ENCODE assay signal across 9 cellular contexts in the genomic region with DNA sequence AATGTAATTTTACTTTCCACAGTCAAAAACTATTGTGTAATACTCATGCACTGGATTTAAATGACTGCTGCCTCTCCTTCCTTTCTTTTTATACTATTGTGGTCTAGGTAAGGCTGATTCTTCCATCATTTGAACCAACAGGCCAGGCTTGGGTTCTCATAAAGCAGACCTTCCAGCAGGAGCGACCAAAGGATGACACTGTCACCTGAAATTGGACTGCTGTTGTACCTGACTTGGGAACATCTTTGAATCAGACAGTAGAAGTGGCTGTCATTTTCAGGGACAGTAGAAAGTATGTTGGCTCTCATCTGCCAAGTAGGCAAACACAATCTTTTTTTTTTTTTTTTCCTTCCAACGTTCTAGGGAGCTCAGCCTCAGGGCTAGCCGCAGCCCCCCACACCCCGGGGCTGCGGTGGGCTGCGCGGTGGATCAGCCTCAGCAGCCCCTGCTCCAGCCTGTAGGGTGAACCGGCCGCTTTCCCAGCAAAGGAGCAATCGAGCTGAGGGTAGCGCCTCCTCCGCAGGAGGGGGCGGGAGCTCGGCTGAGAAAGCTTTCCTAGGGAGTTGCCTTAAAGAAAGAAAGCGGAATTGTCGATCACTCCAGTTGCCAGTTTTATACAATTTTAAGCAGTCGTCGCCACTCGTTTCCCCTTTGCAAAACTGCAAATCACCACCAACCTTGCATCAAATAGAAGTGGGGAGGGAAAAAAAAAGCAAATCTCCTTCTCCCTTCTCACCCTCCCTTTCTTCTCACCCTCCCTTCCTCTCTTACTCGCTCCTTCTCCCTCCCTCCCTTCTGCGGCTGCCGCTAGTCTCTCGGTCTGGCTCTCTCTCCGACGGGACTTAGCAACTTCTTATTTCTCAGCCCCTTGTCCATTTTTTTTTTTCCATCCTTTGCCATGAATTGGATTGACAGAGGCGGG. TPM values are rescaled to one million over a fixed set of nuclear protein-coding genes. Genes with fewer than 3 reads are reported as not detected.
DNase-seq lines count a peak whose midpoint lies in the region; ATAC-seq and TF ChIP-seq lines count a peak whose summit lies in the region.
"Had no signal": no experiment of that assay in that cellular context is flagged by ENCODE, and none has a peak within 500 bp of the region (broad histone marks: within the 10 kb centered on the region; RNA-seq: fewer than 3 reads in every experiment).

A gene (plus strand): TSS at position 807 of the 922 bp plus-strand sequence. CDS start 748 bp downstream, outside the sequence.

- peak in 8 of 56 donors; percentile 6 to 21 (median 18) for TF ChIP-seq CTCF in dorsolateral prefrontal cortex (IDR thresholded peaks at IDR 0.05 in 54 of 56, conservative IDR thresholded peaks at IDR 0.05 in 2 of 56; ENCODE audit: low read depth in 1 of 56, partially characterized antibody in 56 of 56)

- peak within 1 kb of the TSS in 1 of 2 donors; percentile 57 for H3K27ac Mint-ChIP-seq in activated naive CD4-positive, alpha-beta T cell treated with anti-CD3 and anti-CD28 coated beads, Interleukin-2, amount 50 U/mL, for 72 hours

- peaks cover 0 to 35% (median 10%) of the 10 kb centered on the region in 45 donors for H3K27me3 ChIP-seq in dorsolateral prefrontal cortex
- H3K27me3 ChIP-seq: BLaER1 treated with 17β-estradiol and CSF1 and Interleukin-3, amounts not matched to agents 10 nM and 100 nM had no signal

- peak; percentile 53 for ATAC-seq in left colon
- no peak for ATAC-seq in activated naive CD4-positive, alpha-beta T cell treated with anti-CD3 and anti-CD28 coated beads, Interleukin-2, amount 50 U/mL, for 72 hours
- ATAC-seq in HG02885 (IDR thresholded peaks at IDR 0.05; ENCODE audit: poor library complexity, unreplicated experiment): no peak

- peaks cover 0 to 6% of the 10 kb centered on the region in 2 donors for H3K36me3 Mint-ChIP-seq in activated naive CD4-positive, alpha-beta T cell treated with anti-CD3 and anti-CD28 coated beads, Interleukin-2, amount 50 U/mL, for 72 hours

- intact Hi-C loops in dorsolateral prefrontal cortex (cut with DNase I) (no loop called here), left colon (cut with DNase I, micrococcal nuclease) (no loop called here)

- H3K4me3 ChIP-seq in dorsolateral prefrontal cortex: peak within 1 kb of the TSS; percentile 44 to 80 (median 64)
- H3K4me3 ChIP-seq: BLaER1 treated with 17β-estradiol and CSF1 and Interleukin-3, amounts not matched to agents 10 nM and 100 nM had no signal

- H3K9me3 Mint-ChIP-seq in activated naive CD4-positive, alpha-beta T cell treated with anti-CD3 and anti-CD28 coated beads, Interleukin-2, amount 50 U/mL, for 72 hours: peaks cover 0 to 3% of the 10 kb centered on the region in 2 donors

- peak within 1 kb of the TSS in 54 of 59 donors; percentile 3 to 86 (median 70) for H3K27ac ChIP-seq in dorsolateral prefrontal cortex
- H3K27ac ChIP-seq: BLaER1 treated with 17β-estradiol and CSF1 and Interleukin-3, amounts not matched to agents 10 nM and 100 nM had no signal

- DNase-seq in NCI-H187 (lab: John Stamatoyannopoulos, UW) (peak; percentile 4 to 32), NCI-H187 treated with DMSO at 0.1 percent for 48 hours (lab: John Stamatoyannopoulos, UW) (no peak), dorsolateral prefrontal cortex (peak in 7 of 10 donors; percentile 13 to 62 (median 56)), left colon (peak; percentile 72 to 78), smooth muscle cell of the brain vasculature (ENCODE audit: low read depth, low spot score) (peak; percentile 76)
- DNase-seq in activated naive CD4-positive, alpha-beta T cell treated with anti-CD3 and anti-CD28 coated beads, Interleukin-2, amount 50 U/mL, for 72 hours (ENCODE audit: low spot score in 2 of 2): no peak

TF ChIP-seq in PFSK-1, 5 proteins besides CTCF, POLR2A, EP300 and RAD21:
- TF ChIP-seq, protein P1, sequence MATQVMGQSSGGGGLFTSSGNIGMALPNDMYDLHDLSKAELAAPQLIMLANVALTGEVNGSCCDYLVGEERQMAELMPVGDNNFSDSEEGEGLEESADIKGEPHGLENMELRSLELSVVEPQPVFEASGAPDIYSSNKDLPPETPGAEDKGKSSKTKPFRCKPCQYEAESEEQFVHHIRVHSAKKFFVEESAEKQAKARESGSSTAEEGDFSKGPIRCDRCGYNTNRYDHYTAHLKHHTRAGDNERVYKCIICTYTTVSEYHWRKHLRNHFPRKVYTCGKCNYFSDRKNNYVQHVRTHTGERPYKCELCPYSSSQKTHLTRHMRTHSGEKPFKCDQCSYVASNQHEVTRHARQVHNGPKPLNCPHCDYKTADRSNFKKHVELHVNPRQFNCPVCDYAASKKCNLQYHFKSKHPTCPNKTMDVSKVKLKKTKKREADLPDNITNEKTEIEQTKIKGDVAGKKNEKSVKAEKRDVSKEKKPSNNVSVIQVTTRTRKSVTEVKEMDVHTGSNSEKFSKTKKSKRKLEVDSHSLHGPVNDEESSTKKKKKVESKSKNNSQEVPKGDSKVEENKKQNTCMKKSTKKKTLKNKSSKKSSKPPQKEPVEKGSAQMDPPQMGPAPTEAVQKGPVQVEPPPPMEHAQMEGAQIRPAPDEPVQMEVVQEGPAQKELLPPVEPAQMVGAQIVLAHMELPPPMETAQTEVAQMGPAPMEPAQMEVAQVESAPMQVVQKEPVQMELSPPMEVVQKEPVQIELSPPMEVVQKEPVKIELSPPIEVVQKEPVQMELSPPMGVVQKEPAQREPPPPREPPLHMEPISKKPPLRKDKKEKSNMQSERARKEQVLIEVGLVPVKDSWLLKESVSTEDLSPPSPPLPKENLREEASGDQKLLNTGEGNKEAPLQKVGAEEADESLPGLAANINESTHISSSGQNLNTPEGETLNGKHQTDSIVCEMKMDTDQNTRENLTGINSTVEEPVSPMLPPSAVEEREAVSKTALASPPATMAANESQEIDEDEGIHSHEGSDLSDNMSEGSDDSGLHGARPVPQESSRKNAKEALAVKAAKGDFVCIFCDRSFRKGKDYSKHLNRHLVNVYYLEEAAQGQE (IDR thresholded peaks at IDR 0.05; ENCODE audit: insufficient read depth in 1 of 2, low read depth in 2 of 2, low read length in 2 of 2): 0 out of 4 replicates have a peak, but pooled peaks of 1 of the 2 experiments have one; percentile 30
- TF ChIP-seq SIN3A (IDR thresholded peaks at IDR 0.05; ENCODE audit: borderline replicate concordance, insufficient read depth, low read length) (no peak), FOXP2 (optimal IDR thresholded peaks at IDR 0.05; ENCODE audit: borderline replicate concordance, extremely low read depth, extremely low read length, insufficient read depth) (no peak), TAF1 (IDR thresholded peaks at IDR 0.05; ENCODE audit: borderline replicate concordance, insufficient read depth, low read length) (peak; percentile 16; the same call in 1 of the 2 replicates), POLR2AphosphoS5 (IDR thresholded peaks at IDR 0.05; ENCODE audit: low read depth, low read length) (peak; percentile 75)

RNA-seq across cellular contexts. Expression of the gene that starts here (rescaled TPM):
- 15.2 TPM for polyA plus RNA-seq in PFSK-1 (2012; ENCODE audit: insufficient read length, low read depth)
- total RNA-seq in dorsolateral prefrontal cortex: 10 to 100 TPM in 1 of 120 experiments, 1 to 10 TPM in 119; 1.3 to 10.3 (median 3.4) TPM
- 100 to 1,000 TPM in 1 of 2 donors, 10 to 100 TPM in 1; 46.9 to 113 TPM for total RNA-seq in left colon
- total RNA-seq in activated naive CD4-positive, alpha-beta T cell treated with anti-CD3 and anti-CD28 coated beads, Interleukin-2, amount 50 U/mL, for 72 hours: not detected

Comparison
In these comparisons a context has a peak if more than half of its experiments do, and no peak if none do; other contexts are left out.
1. RNA of the gene that starts here (total RNA-seq): 46.9 to 113 TPM in left colon; 1.3 to 10.3 TPM in dorsolateral prefrontal cortex and not detected in activated naive CD4-positive, alpha-beta T cell treated with anti-CD3 and anti-CD28 coated beads, Interleukin-2, amount 50 U/mL, for 72 hours; every median in the first group is over 4 times any median in the second.
2. DNase-seq: peak in NCI-H187 (2 of 2), dorsolateral prefrontal cortex (7 of 10), left colon (2 of 2) and smooth muscle cell of the brain vasculature (single experiment); none in NCI-H187 treated with DMSO at 0.1 percent for 48 hours (single experiment) and activated naive CD4-positive, alpha-beta T cell treated with anti-CD3 and anti-CD28 coated beads, Interleukin-2, amount 50 U/mL, for 72 hours (0 of 2).